ENCODE assay signal across 8 cellular contexts in genomic region chr17:70137451-70138230, GRCh38. TPM values are rescaled to one million over a fixed set of nuclear protein-coding genes. Genes with fewer than 3 reads are reported as not detected.
DNase-seq lines count a peak whose midpoint lies in the region; ATAC-seq and TF ChIP-seq lines count a peak whose summit lies in the region.

No MANE protein-coding gene starts in this region.

- H3K9me3 Mint-ChIP-seq in nephron progenitor cell = no peaks in the 10 kb centered on the region

- no peaks in the 10 kb centered on the region for H3K9me3 ChIP-seq in esophagus squamous epithelium

- no peaks in the 10 kb centered on the region for H3K36me3 ChIP-seq in esophagus squamous epithelium

- peak overlapping the region; percentile 93 for H3K27ac Mint-ChIP-seq in nephron progenitor cell

- peak; percentile 83 for DNase-seq in AG20443 (ENCODE audit: low spot score)
- DNase-seq in SW480 (ENCODE audit: low spot score) = peak; percentile 41
- no peak for DNase-seq in esophagus squamous epithelium (lab: John Stamatoyannopoulos, UW)
- no peak for DNase-seq in nephron progenitor cell
- no peak for DNase-seq in mesenteric fat pad (ENCODE audit: low spot score)
- DNase-seq in NCI-H146 (lab: John Stamatoyannopoulos, UW) = no peak

- TF ChIP-seq CTCF in esophagus squamous epithelium (IDR thresholded peaks at IDR 0.05) (no peak), nephron progenitor cell (IDR thresholded peaks at IDR 0.05) (no peak)

- no peaks in the 10 kb centered on the region for H3K27me3 ChIP-seq in esophagus squamous epithelium

- H3K27ac ChIP-seq in esophagus squamous epithelium = peak overlapping the region; percentile 81 to 90 (median 88)

- H3K4me3 ChIP-seq in esophagus squamous epithelium = peak overlapping the region; percentile 15 to 60 (median 36)

- intact Hi-C loops in esophagus squamous epithelium (cut with DNase I) = no loop called here

- H3K36me3 Mint-ChIP-seq in nephron progenitor cell (ENCODE audit: low read depth) = no peaks in the 10 kb centered on the region

- peak in 2 of 4 donors; percentile 15 to 21 for TF ChIP-seq POLR2A in esophagus squamous epithelium (IDR thresholded peaks at IDR 0.05)

- peak; percentile 99 for ATAC-seq in GM18909 (IDR thresholded peaks at IDR 0.05; ENCODE audit: poor library complexity, unreplicated experiment)
- peak; percentile 100 for ATAC-seq in HG03066 (IDR thresholded peaks at IDR 0.05; ENCODE audit: low read depth, unreplicated experiment)

- H3K27me3 Mint-ChIP-seq in nephron progenitor cell (ENCODE audit: low read depth, poor library complexity) = peaks cover 5% of the 10 kb centered on the region

- H3K4me1 ChIP-seq in esophagus squamous epithelium = peaks cover 18 to 50% (median 22%) of the 10 kb centered on the region in 3 donors

- H3K4me1 Mint-ChIP-seq in nephron progenitor cell = peaks cover 40% of the 10 kb centered on the region

- 8 to 15% methylated on average over 9 of the region's 9 CpGs for WGBS in esophagus squamous epithelium, 2 donors

- H3K4me3 Mint-ChIP-seq in nephron progenitor cell = peak overlapping the region; percentile 55

RNA-seq across cellular contexts. Expression of gene KCNJ2, which starts 31.7 kb away (rescaled TPM):
- total RNA-seq in esophagus squamous epithelium = 10 to 100 TPM in 1 of 4 donors, 1 to 10 TPM in 3; 4.8 to 13.5 (median 8.0) TPM
- 3.2 TPM for total RNA-seq in mesenteric fat pad

Comparison
In these comparisons a context has a peak if more than half of its experiments do, and no peak if none do; other contexts are left out.
1. DNase-seq: peak in AG20443 (single experiment) and SW480 (single experiment); none in esophagus squamous epithelium (single experiment), nephron progenitor cell (single experiment), mesenteric fat pad (single experiment) and NCI-H146 (single experiment).